Comparison of ENCODE assay signal across 20 cellular contexts in genomic region chr2:46862430-46862829, GRCh38. TPM values are rescaled to one million over a fixed set of nuclear protein-coding genes. Genes with fewer than 3 reads are reported as not detected.
DNase-seq lines count a peak whose midpoint lies in the region; ATAC-seq and TF ChIP-seq lines count a peak whose summit lies in the region.
"Had no signal": no experiment of that assay in that cellular context is flagged by ENCODE, and none has a peak within 500 bp of the region (broad histone marks: within the 10 kb centered on the region; RNA-seq: fewer than 3 reads in every experiment).

No MANE protein-coding gene starts in this region.

- no peak overlapping the region for H4K8ac ChIP-seq in mesenchymal stem cell (ENCODE audit: low read length)

- no peak overlapping the region for H3K18ac ChIP-seq in mesenchymal stem cell (ENCODE audit: low read depth in 1 of 2, low read length in 2 of 2)

- no peak overlapping the region for H3K4me2 ChIP-seq in mesenchymal stem cell (ENCODE audit: low read length, poor library complexity, severe bottlenecking)

- DNase-seq in heart left ventricle (no peak), left ventricle myocardium superior (no peak), mesenchymal stem cell (no peak), uterus (no peak), pons (ENCODE audit: low spot score) (no peak), NCI-H1105 (lab: John Stamatoyannopoulos, UW) (no peak)
- DNase-seq: 8988T; CD4-positive, alpha-beta T cell; DMS153; GF-D8; Karpas-422; NCI-H1048; NCI-H146; NCI-H510A; NCI-H748 treated with DMSO at 0.1 percent for 48 hours had no signal

- H3K4me3 ChIP-seq in heart left ventricle (no peak overlapping the region), mesenchymal stem cell (ENCODE audit: insufficient read depth in 1 of 2, low read depth in 1 of 2, low read length in 2 of 2) (no peak overlapping the region), uterus (no peak overlapping the region)
- H3K4me3 ChIP-seq: HAP-1 had no signal

- no peaks in the 10 kb centered on the region for H3K27me3 ChIP-seq in heart left ventricle
- no peaks in the 10 kb centered on the region for H3K27me3 ChIP-seq in mesenchymal stem cell (ENCODE audit: control insufficient read depth in 1 of 2, insufficient read depth in 1 of 2, low read length in 2 of 2)
- no peaks in the 10 kb centered on the region for H3K27me3 ChIP-seq in uterus

- no peak overlapping the region for H2BK5ac ChIP-seq in mesenchymal stem cell (ENCODE audit: low read depth, low read length, poor library complexity, severe bottlenecking)

- H3K14ac ChIP-seq in mesenchymal stem cell (ENCODE audit: low read length in 2 of 2), result no peak overlapping the region

- no peak overlapping the region for H3K23ac ChIP-seq in mesenchymal stem cell (ENCODE audit: low read length in 2 of 2)

- no peaks in the 10 kb centered on the region for H3K79me1 ChIP-seq in mesenchymal stem cell (replicated peaks; ENCODE audit: low read length, poor library complexity, severe bottlenecking)

- H3K27ac ChIP-seq in heart left ventricle (peak overlapping the region in 7 of 12 donors; percentile 13 to 49 (median 33)), mesenchymal stem cell (ENCODE audit: low read length, poor library complexity, severe bottlenecking) (no peak overlapping the region), uterus (peak overlapping the region; percentile 5 to 22)
- H3K27ac ChIP-seq: HL-60, RWPE1 had no signal

- no peak overlapping the region for H2BK15ac ChIP-seq in mesenchymal stem cell (ENCODE audit: low read depth, poor library complexity, severe bottlenecking)

- no peak for ATAC-seq in heart left ventricle
- no peak for ATAC-seq in left ventricle myocardium superior
- peak; percentile 20; the same call in 1 of the 3 replicates for ATAC-seq in SK-N-SH treated with all-trans-retinoic acid at 6 μM for 48 hours
- no peak for ATAC-seq in GM18873 (IDR thresholded peaks at IDR 0.05; ENCODE audit: low FRiP score, unreplicated experiment)

- H3K36me3 ChIP-seq in heart left ventricle (no peaks in the 10 kb centered on the region), mesenchymal stem cell (ENCODE audit: control insufficient read depth in 1 of 2, insufficient read depth in 2 of 2, low read depth in 1 of 2, low read length in 2 of 2) (no peaks in the 10 kb centered on the region), uterus (no peaks in the 10 kb centered on the region)
- H3K36me3 ChIP-seq: HAP-1 had no signal

- intact Hi-C loops in heart left ventricle (cut with DNase I) (no loop called here), left ventricle myocardium superior (cut with micrococcal nuclease) (no loop called here), uterus (cut with DNase I; ENCODE audit: low total_unique reads) (no loop called here)

- no peak overlapping the region for H2AK5ac ChIP-seq in mesenchymal stem cell (ENCODE audit: low read length, severe bottlenecking)

- no peak overlapping the region for H2AFZ ChIP-seq in mesenchymal stem cell (ENCODE audit: low read depth, low read length)

- H3K4me1 ChIP-seq in heart left ventricle (peaks cover 0 to 25% (median 2%) of the 10 kb centered on the region in 12 donors), mesenchymal stem cell (ENCODE audit: control insufficient read depth, insufficient read depth, low read depth, low read length) (peaks cover 9% of the 10 kb centered on the region), uterus (peaks cover 9% of the 10 kb centered on the region in 2 donors)
- H3K4me1 ChIP-seq: HAP-1 had no signal

- H2BK120ac ChIP-seq in mesenchymal stem cell (ENCODE audit: low read depth, low read length), result no peak overlapping the region

- H2BK12ac ChIP-seq in mesenchymal stem cell (ENCODE audit: low read length in 2 of 2), result peak overlapping the region in 1 of 2 experiments; percentile 15

- TF ChIP-seq CTCF in heart left ventricle (IDR thresholded peaks at IDR 0.05), result no peak
- no peak for TF ChIP-seq CTCF in uterus (IDR thresholded peaks at IDR 0.05)

- H3K9ac ChIP-seq in mesenchymal stem cell (ENCODE audit: low read length), result peak overlapping the region; percentile 70

- H4K91ac ChIP-seq in mesenchymal stem cell (ENCODE audit: low read length), result no peak overlapping the region

- TF ChIP-seq POLR2A in heart left ventricle (IDR thresholded peaks at IDR 0.05) (no peak), uterus (IDR thresholded peaks at IDR 0.05) (no peak)

- 82 to 88% (median 84%) methylated on average over 1 of the region's 1 CpG for WGBS in heart left ventricle, 4 donors
- 90% methylated on average over 1 of the region's 1 CpG for WGBS in mesenchymal stem cell

- peaks cover 0 to 19% (median 8%) of the 10 kb centered on the region in 12 donors for H3K9me3 ChIP-seq in heart left ventricle
- H3K9me3 ChIP-seq in mesenchymal stem cell (ENCODE audit: control insufficient read depth, low read length), result peaks cover 9% of the 10 kb centered on the region
- no peaks in the 10 kb centered on the region for H3K9me3 ChIP-seq in uterus

- no peak overlapping the region for H3K4ac ChIP-seq in mesenchymal stem cell (ENCODE audit: low read depth in 1 of 2, low read length in 2 of 2)

TF ChIP-seq in SK-N-SH treated with all-trans-retinoic acid at 6 μM for 48 hours, 23 proteins besides CTCF, POLR2A, EP300 and RAD21:
- no peak for TF ChIP-seq ARNTL (CRISPR knock-in tag; IDR thresholded peaks at IDR 0.05; ENCODE audit: borderline replicate concordance, low read depth)
- TF ChIP-seq ZFP30 (CRISPR knock-in tag; IDR thresholded peaks at IDR 0.05), result no peak
- TF ChIP-seq ZFP3 (CRISPR knock-in tag; IDR thresholded peaks at IDR 0.05), result no peak
- no peak for TF ChIP-seq ZNF565 (CRISPR knock-in tag; conservative IDR thresholded peaks at IDR 0.05; ENCODE audit: low read depth)
- no peak for TF ChIP-seq ZC3H10 (CRISPR knock-in tag; IDR thresholded peaks at IDR 0.05)

RNA-seq across cellular contexts. Expression of gene MCFD2, which starts 53.2 kb away (rescaled TPM):
- total RNA-seq in heart left ventricle (10 to 100 TPM; 47.4 to 88.8 (median 63.4) TPM), left ventricle myocardium superior (65.6 TPM), uterus (100 to 1,000 TPM in 2 of 4 donors, 10 to 100 TPM in 2; 44.8 to 141 (median 107) TPM)
- 100 to 1,000 TPM in 1 of 2 donors, 10 to 100 TPM in 1; 16.1 to 113 TPM for polyA plus RNA-seq in heart left ventricle
- 212 TPM for polyA plus RNA-seq in mesenchymal stem cell (2013, experiment 1 of 2)
- 217 TPM for polyA plus RNA-seq in mesenchymal stem cell (2013, experiment 2 of 2)
